ENCODE assay signal across 17 cellular contexts in genomic region chr1:179095924-179096323, GRCh38. TPM values are rescaled to one million over a fixed set of nuclear protein-coding genes. Genes with fewer than 3 reads are reported as not detected.
DNase-seq lines count a peak whose midpoint lies in the region; ATAC-seq and TF ChIP-seq lines count a peak whose summit lies in the region.
"Had no signal": no experiment of that assay in that cellular context is flagged by ENCODE, and none has a peak within 500 bp of the region (broad histone marks: within the 10 kb centered on the region; RNA-seq: fewer than 3 reads in every experiment).

No MANE protein-coding gene starts in this region.

- no peaks in the 10 kb centered on the region for H3K27me3 Mint-ChIP-seq in activated CD8-positive, alpha-beta T cell treated with anti-CD3 and anti-CD28 coated beads for 36 hours
- no peaks in the 10 kb centered on the region for H3K27me3 Mint-ChIP-seq in activated CD8-positive, alpha-beta T cell treated with anti-CD3 and anti-CD28 coated beads, Interleukin-2, amount 10 ng/mL, durations not matched to agents 7 days and 5 days (ENCODE audit: low read depth)
- H3K27me3 Mint-ChIP-seq in HFFc6 (ENCODE audit: insufficient read depth) (peaks cover 23% of the 10 kb centered on the region), endothelial cell (ENCODE audit: unreplicated experiment) (peaks cover 14% of the 10 kb centered on the region), osteocyte (ENCODE audit: unreplicated experiment) (no peaks in the 10 kb centered on the region)

- H3K36me3 Mint-ChIP-seq in activated CD8-positive, alpha-beta T cell treated with anti-CD3 and anti-CD28 coated beads for 36 hours (ENCODE audit: low read depth), result peaks cover 20% of the 10 kb centered on the region
- peaks cover 43% of the 10 kb centered on the region for H3K36me3 Mint-ChIP-seq in activated CD8-positive, alpha-beta T cell treated with anti-CD3 and anti-CD28 coated beads, Interleukin-2, amount 10 ng/mL, durations not matched to agents 7 days and 5 days (ENCODE audit: low read depth)
- H3K36me3 Mint-ChIP-seq in HFFc6 (ENCODE audit: low read depth) (peaks cover 58% of the 10 kb centered on the region), endothelial cell (ENCODE audit: low read depth, unreplicated experiment) (peaks cover 58% of the 10 kb centered on the region), osteocyte (ENCODE audit: unreplicated experiment) (peaks cover 45% of the 10 kb centered on the region)

- POLR2A ChIA-PET in activated CD8-positive, alpha-beta T cell treated with anti-CD3 and anti-CD28 coated beads for 36 hours (lab: Charles Lee), result no interaction called here
- POLR2A ChIA-PET in activated CD8-positive, alpha-beta T cell treated with anti-CD3 and anti-CD28 coated beads, Interleukin-2, amount 10 ng/mL, durations not matched to agents 7 days and 5 days (lab: Charles Lee), result no interaction called here

- no peak for ATAC-seq in activated CD8-positive, alpha-beta T cell treated with anti-CD3 and anti-CD28 coated beads for 36 hours
- ATAC-seq in activated CD8-positive, alpha-beta T cell treated with anti-CD3 and anti-CD28 coated beads, Interleukin-2, amount 10 ng/mL, durations not matched to agents 7 days and 5 days, result no peak
- ATAC-seq in HG03108 (IDR thresholded peaks at IDR 0.05; ENCODE audit: unreplicated experiment) (no peak), HG03139 (IDR thresholded peaks at IDR 0.05; ENCODE audit: unreplicated experiment) (no peak)
- ATAC-seq: A549, K562 had no signal

- intact Hi-C loops in activated CD8-positive, alpha-beta T cell treated with anti-CD3 and anti-CD28 coated beads for 36 hours (cut with micrococcal nuclease), result no loop called here

- H3K4me3 Mint-ChIP-seq in activated CD8-positive, alpha-beta T cell treated with anti-CD3 and anti-CD28 coated beads for 36 hours, result no peak overlapping the region
- H3K4me3 Mint-ChIP-seq in activated CD8-positive, alpha-beta T cell treated with anti-CD3 and anti-CD28 coated beads, Interleukin-2, amount 10 ng/mL, durations not matched to agents 7 days and 5 days, result no peak overlapping the region
- H3K4me3 Mint-ChIP-seq in HFFc6 (no peak overlapping the region), endothelial cell (ENCODE audit: unreplicated experiment) (peak overlapping the region; percentile 47), osteocyte (ENCODE audit: unreplicated experiment) (no peak overlapping the region)
- H3K4me3 Mint-ChIP-seq: CD14-positive monocyte had no signal

- DNase-seq in activated CD8-positive, alpha-beta T cell treated with anti-CD3 and anti-CD28 coated beads for 36 hours, result no peak
- no peak for DNase-seq in activated CD8-positive, alpha-beta T cell treated with anti-CD3 and anti-CD28 coated beads, Interleukin-2, amount 10 ng/mL, durations not matched to agents 7 days and 5 days
- DNase-seq in HFFc6, result no peak
- DNase-seq in endothelial cell (ENCODE audit: low spot score), result no peak
- DNase-seq in osteocyte (ENCODE audit: extremely low spot score, unreplicated experiment), result peak; percentile 27
- no peak for DNase-seq in NCI-H128 (lab: John Stamatoyannopoulos, UW; ENCODE audit: unreplicated experiment)
- DNase-seq: DMS79 treated with DMSO at 0.1 percent for 48 hours, NCI-H1048, NCI-H1694, NCI-H345, NCI-H526 treated with DMSO at 0.1 percent for 48 hours, PC-9 had no signal

- no peaks in the 10 kb centered on the region for H3K9me3 Mint-ChIP-seq in activated CD8-positive, alpha-beta T cell treated with anti-CD3 and anti-CD28 coated beads for 36 hours
- no peaks in the 10 kb centered on the region for H3K9me3 Mint-ChIP-seq in activated CD8-positive, alpha-beta T cell treated with anti-CD3 and anti-CD28 coated beads, Interleukin-2, amount 10 ng/mL, durations not matched to agents 7 days and 5 days (ENCODE audit: insufficient read depth)
- H3K9me3 Mint-ChIP-seq in HFFc6 (no peaks in the 10 kb centered on the region), endothelial cell (ENCODE audit: unreplicated experiment) (no peaks in the 10 kb centered on the region), osteocyte (ENCODE audit: unreplicated experiment) (no peaks in the 10 kb centered on the region)
- H3K9me3 Mint-ChIP-seq: CD14-positive monocyte had no signal

- CTCF ChIA-PET in activated CD8-positive, alpha-beta T cell treated with anti-CD3 and anti-CD28 coated beads for 36 hours (lab: Charles Lee), result interaction anchor here (1.0 to 1.4 kb wide), 3 partner anchors 16 to 274 kb away, joined by 3 to 4 read pairs (median 3); no protein-coding TSS in a partner anchor
- CTCF ChIA-PET in activated CD8-positive, alpha-beta T cell treated with anti-CD3 and anti-CD28 coated beads, Interleukin-2, amount 10 ng/mL, durations not matched to agents 7 days and 5 days (lab: Charles Lee), result no interaction called here

- TF ChIP-seq CTCF in activated CD8-positive, alpha-beta T cell treated with anti-CD3 and anti-CD28 coated beads for 36 hours (IDR thresholded peaks at IDR 0.05), result no peak
- TF ChIP-seq CTCF in HFFc6 (IDR thresholded peaks at IDR 0.05) (no peak), endothelial cell (IDR thresholded peaks at IDR 0.05; ENCODE audit: unreplicated experiment) (no peak), osteocyte (IDR thresholded peaks at IDR 0.05) (no peak)

- H3K27ac Mint-ChIP-seq in activated CD8-positive, alpha-beta T cell treated with anti-CD3 and anti-CD28 coated beads for 36 hours, result peak overlapping the region; percentile 29
- H3K27ac Mint-ChIP-seq in activated CD8-positive, alpha-beta T cell treated with anti-CD3 and anti-CD28 coated beads, Interleukin-2, amount 10 ng/mL, durations not matched to agents 7 days and 5 days, result no peak overlapping the region
- peak overlapping the region; percentile 44 for H3K27ac Mint-ChIP-seq in HFFc6
- H3K27ac Mint-ChIP-seq in endothelial cell (ENCODE audit: unreplicated experiment), result no peak overlapping the region
- H3K27ac Mint-ChIP-seq in osteocyte (ENCODE audit: unreplicated experiment), result peak overlapping the region; percentile 69

- H3K4me1 Mint-ChIP-seq in activated CD8-positive, alpha-beta T cell treated with anti-CD3 and anti-CD28 coated beads for 36 hours (ENCODE audit: low read depth), result no peaks in the 10 kb centered on the region
- H3K4me1 Mint-ChIP-seq in activated CD8-positive, alpha-beta T cell treated with anti-CD3 and anti-CD28 coated beads, Interleukin-2, amount 10 ng/mL, durations not matched to agents 7 days and 5 days (ENCODE audit: low read depth), result no peaks in the 10 kb centered on the region
- peaks cover 19% of the 10 kb centered on the region for H3K4me1 Mint-ChIP-seq in HFFc6 (ENCODE audit: low read depth)
- peaks cover 26% of the 10 kb centered on the region for H3K4me1 Mint-ChIP-seq in endothelial cell (ENCODE audit: unreplicated experiment)
- H3K4me1 Mint-ChIP-seq in osteocyte (ENCODE audit: unreplicated experiment), result peaks cover 21% of the 10 kb centered on the region

RNA-seq across cellular contexts. Expression of gene TOR3A, which starts 14.1 kb away (rescaled TPM):
- 10 to 100 TPM; 28.8 to 30.3 TPM for total RNA-seq in activated CD8-positive, alpha-beta T cell treated with anti-CD3 and anti-CD28 coated beads for 36 hours
- total RNA-seq in activated CD8-positive, alpha-beta T cell treated with anti-CD3 and anti-CD28 coated beads, Interleukin-2, amount 10 ng/mL, durations not matched to agents 7 days and 5 days, result 10 to 100 TPM; 49.3 to 50.4 TPM
- total RNA-seq in HFFc6 (2021; fragmentation: NEBNext Ultra II Directional; extraction: Animal tissue kit (Norgen Biotek cat#: 25700)), result 10 to 100 TPM; 21.4 to 27.6 (median 24.5) TPM
- total RNA-seq in endothelial cell (ENCODE audit: unreplicated experiment) (15.2 TPM), osteocyte (21.1 and 24.8 TPM in 2 replicates)

Comparison
In these comparisons a context has a peak if more than half of its experiments do, and no peak if none do; other contexts are left out.
1. H3K27ac Mint-ChIP-seq: peak in activated CD8-positive, alpha-beta T cell treated with anti-CD3 and anti-CD28 coated beads for 36 hours (single experiment), HFFc6 (single experiment) and osteocyte (single experiment); none in activated CD8-positive, alpha-beta T cell treated with anti-CD3 and anti-CD28 coated beads, Interleukin-2, amount 10 ng/mL, durations not matched to agents 7 days and 5 days (single experiment) and endothelial cell (single experiment).